8 cellular contexts compared by ENCODE assay signal in the genomic region with DNA sequence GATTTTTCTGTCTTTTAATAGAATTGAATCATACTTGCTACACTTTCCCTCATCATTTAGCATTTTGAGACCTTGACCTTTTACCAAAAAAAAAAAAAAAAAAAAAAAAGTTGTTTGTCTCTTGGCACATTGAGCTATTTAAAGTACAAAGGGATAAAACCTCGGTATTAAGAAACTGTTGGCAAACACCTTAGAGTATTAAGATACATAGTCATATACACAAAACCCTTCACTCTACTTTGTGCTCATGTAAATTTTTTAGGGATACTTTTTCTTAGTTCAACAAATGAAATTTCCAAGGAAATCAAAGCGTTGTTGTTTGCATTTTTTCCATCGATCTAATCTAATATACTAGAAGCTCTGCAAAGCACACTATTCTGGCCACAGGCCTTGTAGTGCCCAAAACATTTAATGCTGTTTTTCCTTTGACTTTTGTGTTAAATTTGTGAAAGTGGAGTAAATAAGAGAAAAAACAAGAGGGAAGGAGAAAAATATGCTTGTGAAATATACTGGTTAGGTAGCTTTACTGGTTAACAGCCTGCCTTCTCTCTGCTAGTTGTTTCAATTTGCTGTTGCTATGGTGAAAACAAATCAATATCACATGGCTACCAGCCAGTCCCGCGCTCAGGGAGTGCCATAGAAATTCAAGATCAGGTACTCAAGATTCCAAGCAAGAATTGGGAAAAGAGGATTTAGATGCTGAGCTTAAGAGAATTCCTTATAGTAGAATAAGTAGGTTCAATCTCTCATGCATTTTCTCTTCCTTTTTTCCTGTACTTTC. TPM values are rescaled to one million over a fixed set of nuclear protein-coding genes. Genes with fewer than 3 reads are reported as not detected.
DNase-seq lines count a peak whose midpoint lies in the region; TF ChIP-seq lines count a peak whose summit lies in the region.

No MANE protein-coding gene starts in this region.

- H3K36me3 ChIP-seq in ascending aorta (no peaks in the 10 kb centered on the region), stomach smooth muscle (ENCODE audit: control insufficient read depth in 2 of 2, insufficient read depth in 2 of 2, low read length in 2 of 2) (no peaks in the 10 kb centered on the region)

- H3K4me3 ChIP-seq in ascending aorta: peak overlapping the region; percentile 72 to 78
- H3K4me3 ChIP-seq in stomach smooth muscle (ENCODE audit: low read length in 2 of 2): peak overlapping the region; percentile 83

- H3K27me3 ChIP-seq in ascending aorta (no peaks in the 10 kb centered on the region), stomach smooth muscle (ENCODE audit: control insufficient read depth in 1 of 2, insufficient read depth in 2 of 2, low read length in 2 of 2) (no peaks in the 10 kb centered on the region)

- H3K9ac ChIP-seq in stomach smooth muscle (ENCODE audit: low read length in 2 of 2): peak overlapping the region; percentile 68 to 97

- DNase-seq in NCI-H2029 (lab: John Stamatoyannopoulos, UW) (peak; percentile 42), NCI-H2029 treated with DMSO at 0.1 percent for 48 hours (lab: John Stamatoyannopoulos, UW) (no peak), NCI-H345 (lab: John Stamatoyannopoulos, UW) (peak; percentile 68), ascending aorta (ENCODE audit: low spot score in 2 of 2) (peak in 1 of 2 donors; percentile 77), kidney glomerular epithelial cell (lab: John Stamatoyannopoulos, UW) (peak; percentile 75), HuH-7.5 (ENCODE audit: low spot score) (no peak), posterior cingulate gyrus (no peak)

- intact Hi-C loops in ascending aorta (cut with DNase I): loop anchor here (5.0 to 10.0 kb wide), 4 partner anchors 73 to 1170 kb away; a partner anchor contains a TSS
- intact Hi-C loops in posterior cingulate gyrus (cut with DNase I): loop anchor here (5.0 to 10.0 kb wide), 5 partner anchors 38 to 208 kb away; a partner anchor contains a TSS

- H3K27ac ChIP-seq in ascending aorta: peak overlapping the region; percentile 80 to 83
- H3K27ac ChIP-seq in stomach smooth muscle (ENCODE audit: low read length): peak overlapping the region; percentile 89

- peaks cover 0 to 27% of the 10 kb centered on the region in 2 donors for H3K4me1 ChIP-seq in ascending aorta
- peaks cover 21% of the 10 kb centered on the region for H3K4me1 ChIP-seq in stomach smooth muscle (ENCODE audit: control insufficient read depth, insufficient read depth, low read length)

- TF ChIP-seq CTCF in ascending aorta (IDR thresholded peaks at IDR 0.05): no peak

- H3K9me3 ChIP-seq in ascending aorta (no peaks in the 10 kb centered on the region), stomach smooth muscle (ENCODE audit: control insufficient read depth in 2 of 2, low read length in 2 of 2) (no peaks in the 10 kb centered on the region)

RNA-seq across cellular contexts. Expression of a gene that starts 2.6 kb away (rescaled TPM):
- total RNA-seq in ascending aorta: 38.7 TPM

Comparison
In these comparisons a context has a peak if more than half of its experiments do, and no peak if none do; other contexts are left out.
1. DNase-seq: peak in NCI-H2029 (single experiment), NCI-H345 (single experiment) and kidney glomerular epithelial cell (single experiment); none in NCI-H2029 treated with DMSO at 0.1 percent for 48 hours (single experiment), HuH-7.5 (single experiment) and posterior cingulate gyrus (0 of 10).